ENCODE assay signal across 8 cellular contexts in genomic region chr15:40357723-40358491, GRCh38. TPM values are rescaled to one million over a fixed set of nuclear protein-coding genes. Genes with fewer than 3 reads are reported as not detected.
DNase-seq lines count a peak whose midpoint lies in the region; ATAC-seq, FAIRE-seq and TF ChIP-seq lines count a peak whose summit lies in the region.

Gene DISP2, plus strand, starts transcription at chr15:40358219. Its CDS starts 103 bp downstream, at chr15:40358322.

- ATAC-seq in HG02763 (IDR thresholded peaks at IDR 0.05; ENCODE audit: unreplicated experiment): peak; percentile 81
- peak; percentile 93 for ATAC-seq in T-helper 17 cell
- ATAC-seq in left cardiac atrium: peak; percentile 90 to 93

- H3K36me3 Mint-ChIP-seq in T-helper 17 cell (ENCODE audit: low read depth) (peaks cover 4% of the 10 kb centered on the region), type B pancreatic cell (no peaks in the 10 kb centered on the region)

- no peaks in the 10 kb centered on the region for H3K9me3 ChIP-seq in T-helper 17 cell (ENCODE audit: control insufficient read depth, low read length, poor library complexity, severe bottlenecking)

- peaks cover 19% of the 10 kb centered on the region for H3K27me3 Mint-ChIP-seq in T-helper 17 cell
- H3K27me3 Mint-ChIP-seq in type B pancreatic cell: peaks cover 67% of the 10 kb centered on the region

- intact Hi-C loops in left cardiac atrium (cut with DNase I): no loop called here
- intact Hi-C loops in posterior vena cava (cut with DNase I): no loop called here

- no peak for TF ChIP-seq CTCF in type B pancreatic cell (conservative IDR thresholded peaks at IDR 0.05)

- TF ChIP-seq POLR2A in GM12891 (IDR thresholded peaks at IDR 0.05; ENCODE audit: low read depth, low read length): no peak

- DNase-seq in GM12891 (ENCODE audit: insufficient read length, low spot score): peak; percentile 99
- peak; percentile 82 for DNase-seq in NCI-H146 (lab: John Stamatoyannopoulos, UW)
- peak; percentile 88 to 94 (median 92) for DNase-seq in T-helper 17 cell
- peak; percentile 48 for DNase-seq in amniotic epithelial cell (ENCODE audit: low read depth)
- peak; percentile 88 for DNase-seq in left cardiac atrium
- peak; percentile 97 for DNase-seq in posterior vena cava (ENCODE audit: low spot score)
- peak; percentile 94 for DNase-seq in type B pancreatic cell (ENCODE audit: extremely low spot score, unreplicated experiment)

- peak; percentile 90 for FAIRE-seq in GM12891 (lab: Jason Lieb, UNC)

- H3K27ac Mint-ChIP-seq in T-helper 17 cell (no peak within 1 kb of the TSS), type B pancreatic cell (no peak within 1 kb of the TSS)

- no peaks in the 10 kb centered on the region for H3K9me3 Mint-ChIP-seq in type B pancreatic cell

- H3K4me3 Mint-ChIP-seq in T-helper 17 cell: peak within 1 kb of the TSS; percentile 90
- H3K4me3 Mint-ChIP-seq in type B pancreatic cell: peak within 1 kb of the TSS; percentile 84

- peaks cover 27% of the 10 kb centered on the region for H3K4me1 Mint-ChIP-seq in T-helper 17 cell
- H3K4me1 Mint-ChIP-seq in type B pancreatic cell (ENCODE audit: unreplicated experiment): peaks cover 16% of the 10 kb centered on the region

TF ChIP-seq in GM12891, 5 proteins besides CTCF, POLR2A, EP300 and RAD21:
- no peak for TF ChIP-seq SPI1 (IDR thresholded peaks at IDR 0.05; ENCODE audit: low read depth, low read length)
- TF ChIP-seq PAX5 (IDR thresholded peaks at IDR 0.05; ENCODE audit: insufficient read depth, low read length, severe bottlenecking): no peak
- TF ChIP-seq POU2F2 (IDR thresholded peaks at IDR 0.05; ENCODE audit: low read depth, low read length): no peak
- TF ChIP-seq POLR2AphosphoS5 (IDR thresholded peaks at IDR 0.05; ENCODE audit: low read depth, low read length): no peak
- no peak for TF ChIP-seq TAF1 (IDR thresholded peaks at IDR 0.05; ENCODE audit: low read depth, low read length)

RNA-seq across cellular contexts. Expression of gene DISP2, which starts in this region (rescaled TPM):
- 0.35 TPM for polyA plus RNA-seq in GM12891 (2012; ENCODE audit: low read depth, missing spikeins)
- total RNA-seq in T-helper 17 cell (under 1 TPM; 0.02 to 0.03 TPM), left cardiac atrium (1 to 10 TPM in 1 of 2 donors, under 1 TPM in 1; 0.31 to 6.5 TPM), posterior vena cava (under 1 TPM; 0.05 to 0.32 TPM), type B pancreatic cell (ENCODE audit: low replicate concordance) (1.5 and 1.8 TPM in 2 replicates)

Comparison
In these comparisons a context has a peak if more than half of its experiments do, and no peak if none do; other contexts are left out.
1. Peak in every context shown above with its lines: DNase-seq and ATAC-seq.
2. Peak in DNase-seq and ATAC-seq in T-helper 17 cell; RNA of the gene not detected or under 1 TPM.
3. Peak in DNase-seq in posterior vena cava; RNA of the gene not detected or under 1 TPM.
4. DNase-seq: peak in every context shown above with its lines; median percentile 99 in GM12891; 97 in posterior vena cava; 94 in type B pancreatic cell; 92 in T-helper 17 cell; 88 in left cardiac atrium; 82 in NCI-H146; 48 in amniotic epithelial cell.